8 cellular contexts compared by ENCODE assay signal in the genomic region with DNA sequence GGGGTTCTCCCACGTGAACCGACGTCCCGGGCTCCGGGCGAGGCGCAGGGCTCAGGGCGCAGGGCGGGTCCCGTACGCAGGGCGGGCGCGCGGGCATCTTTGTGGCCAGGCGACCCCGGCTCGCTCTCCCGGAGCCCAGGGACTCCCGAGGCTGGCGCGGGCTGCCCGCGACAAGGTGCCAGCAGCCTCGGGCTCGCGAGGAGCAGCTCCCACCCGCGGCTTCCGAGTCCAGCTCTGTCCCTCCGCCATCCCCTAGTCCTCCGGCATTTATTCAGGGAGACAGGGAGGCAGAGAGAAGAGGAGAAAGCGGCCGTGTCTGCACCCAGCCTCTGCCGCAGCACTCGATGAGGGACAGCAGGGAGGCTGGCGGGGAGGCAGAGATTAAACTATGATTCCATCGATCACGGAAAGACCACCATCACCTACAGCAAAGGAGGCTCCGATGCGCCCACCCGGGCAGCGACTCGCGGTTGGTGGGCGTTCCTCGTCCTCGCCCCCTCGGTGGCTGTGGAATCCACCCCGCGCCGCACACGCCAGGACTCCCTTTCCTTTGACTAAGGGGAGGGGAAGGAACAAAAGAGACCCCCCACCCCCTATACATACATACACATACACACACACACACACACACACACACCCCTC. TPM values are rescaled to one million over a fixed set of nuclear protein-coding genes. Genes with fewer than 3 reads are reported as not detected.
A peak's percentile ranks its signal among the peaks of the same experiment; 100 is the strongest.
DNase-seq lines count a peak whose midpoint lies in the region; ATAC-seq and TF ChIP-seq lines count a peak whose summit lies in the region.

No MANE protein-coding gene starts in this region.

- TF ChIP-seq POLR2A in upper lobe of left lung (IDR thresholded peaks at IDR 0.05): no peak

- WGBS in upper lobe of left lung, 2 donors: 1 to 3% methylated on average over 14 to 52 of the region's 53 CpGs

- H3K4me1 ChIP-seq in upper lobe of left lung: peaks cover 13 to 21% (median 16%) of the 10 kb centered on the region in 4 donors

- peaks cover 19% of the 10 kb centered on the region for H3K27me3 Mint-ChIP-seq in memory B cell

- H3K27ac ChIP-seq in coronary artery: no peak overlapping the region
- H3K27ac ChIP-seq in upper lobe of left lung: no peak overlapping the region

- no peak for TF ChIP-seq EP300 in upper lobe of left lung (IDR thresholded peaks at IDR 0.05)

- no peak for TF ChIP-seq CTCF in GM06990 (IDR thresholded peaks at IDR 0.05; ENCODE audit: insufficient read depth, low read length, poor library complexity, severe bottlenecking)
- TF ChIP-seq CTCF in coronary artery (IDR thresholded peaks at IDR 0.05): no peak
- TF ChIP-seq CTCF in upper lobe of left lung (IDR thresholded peaks at IDR 0.05): no peak

- H3K9me3 ChIP-seq in MG63: no peaks in the 10 kb centered on the region
- no peaks in the 10 kb centered on the region for H3K9me3 ChIP-seq in upper lobe of left lung

- H3K4me3 Mint-ChIP-seq in memory B cell: peak overlapping the region; percentile 82

- peaks cover 8% of the 10 kb centered on the region for H3K4me1 Mint-ChIP-seq in memory B cell

- H3K36me3 Mint-ChIP-seq in memory B cell: peaks cover 2% of the 10 kb centered on the region

- DNase-seq in GM06990 (ENCODE audit: extremely low read depth, insufficient read length) (no peak), MG63 (peak; percentile 10), coronary artery (ENCODE audit: low spot score) (no peak), memory B cell (ENCODE audit: low spot score in 2 of 2) (no peak), upper lobe of left lung (peak in 1 of 2 donors; percentile 84), pons (ENCODE audit: low spot score) (no peak)

- H3K9me3 Mint-ChIP-seq in memory B cell: peaks cover 2% of the 10 kb centered on the region

- H3K27me3 ChIP-seq in GM06990 (replicated peaks; ENCODE audit: control insufficient read depth, insufficient read depth, low read length) (no peaks in the 10 kb centered on the region; the same call in 1 of the 2 replicates), MG63 (peaks cover 10% of the 10 kb centered on the region), upper lobe of left lung (peaks cover 0 to 16% (median 6%) of the 10 kb centered on the region in 4 donors)

- ATAC-seq in memory B cell (ENCODE audit: low read depth) (no peak), upper lobe of left lung (ENCODE audit: low FRiP score in 2 of 2) (peak in 1 of 2 donors; percentile 53), GM19328 (IDR thresholded peaks at IDR 0.05; ENCODE audit: unreplicated experiment) (no peak), GM18519 (IDR thresholded peaks at IDR 0.05; ENCODE audit: low FRiP score, unreplicated experiment) (no peak)

- H3K36me3 ChIP-seq in GM06990 (ENCODE audit: control insufficient read depth, insufficient read depth, low read length): no peaks in the 10 kb centered on the region
- no peaks in the 10 kb centered on the region for H3K36me3 ChIP-seq in MG63
- H3K36me3 ChIP-seq in upper lobe of left lung: no peaks in the 10 kb centered on the region

- no peak overlapping the region for H3K27ac Mint-ChIP-seq in memory B cell

- H3K4me3 ChIP-seq in GM06990 (replicated peaks; ENCODE audit: low read depth, low read length): peak overlapping the region; percentile 60
- H3K4me3 ChIP-seq in MG63: peak overlapping the region; percentile 66
- H3K4me3 ChIP-seq in coronary artery: peak overlapping the region; percentile 77
- H3K4me3 ChIP-seq in upper lobe of left lung: peak overlapping the region; percentile 14 to 61 (median 52)

RNA-seq across cellular contexts. Expression of a gene that starts 1.1 kb away (rescaled TPM):
- total RNA-seq in MG63 (2014; rRNA removed; shearing (Covaris generic); ENCODE audit: low replicate concordance): 0.20 and 0.36 TPM in 2 replicates
- total RNA-seq in upper lobe of left lung: under 1 TPM in 4 of 6 donors, not detected in 2; 0.15 to 0.49 (median 0.28) TPM
